ENCODE assay signal across 12 cellular contexts in the genomic region with DNA sequence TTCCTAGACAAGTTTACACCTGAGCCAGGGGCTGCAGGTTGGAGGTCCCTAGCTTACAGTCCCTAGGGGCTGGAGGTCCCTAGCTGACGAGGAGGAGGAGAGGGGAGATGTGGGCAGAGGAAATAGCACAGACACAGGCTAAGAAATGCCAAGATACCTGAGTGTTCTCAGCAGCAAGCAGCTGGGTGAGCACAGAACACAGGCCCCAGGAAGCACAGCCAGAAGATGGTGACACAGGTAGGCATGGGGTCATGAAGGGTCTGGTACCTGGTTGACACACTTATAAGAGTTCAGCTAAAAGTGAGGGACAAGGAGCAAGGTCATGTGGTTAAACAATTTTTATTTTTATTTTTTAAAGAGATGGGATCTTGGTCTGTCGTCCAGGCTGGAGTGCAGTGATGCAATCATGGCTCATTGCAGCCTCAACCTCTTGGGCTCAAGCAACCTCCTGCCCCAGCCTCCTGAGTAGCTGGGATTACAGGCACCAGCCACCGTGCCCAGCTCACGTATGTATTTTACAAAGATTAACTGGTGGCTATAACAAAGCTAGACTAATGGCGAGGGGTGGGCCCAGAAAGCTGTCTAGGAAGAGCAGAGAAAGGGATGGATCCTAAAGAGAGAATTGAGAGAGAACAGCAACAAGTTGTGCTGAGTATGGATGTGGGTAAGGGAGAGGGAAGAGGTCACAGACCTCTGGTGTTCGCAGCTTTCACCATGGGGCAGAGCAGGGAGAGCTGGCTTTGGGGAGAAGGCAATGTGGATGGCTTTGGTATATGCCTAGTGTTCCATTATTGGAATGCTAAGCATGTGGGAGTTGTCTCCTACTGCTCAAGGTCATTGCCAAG.
DNase-seq lines count a peak whose midpoint lies in the region; ATAC-seq and TF ChIP-seq lines count a peak whose summit lies in the region.
"Had no signal": no experiment of that assay in that cellular context is flagged by ENCODE, and none has a peak within 500 bp of the region (broad histone marks: within the 10 kb centered on the region; RNA-seq: fewer than 3 reads in every experiment).

No MANE protein-coding gene starts in this region.

- ATAC-seq in naive B cell (ENCODE audit: low read depth in 2 of 2): no peak
- no peak for ATAC-seq in GM19455 (IDR thresholded peaks at IDR 0.05; ENCODE audit: unreplicated experiment)
- no peak for ATAC-seq in left lobe of liver

- H3K4me1 Mint-ChIP-seq in activated naive CD8-positive, alpha-beta T cell (ENCODE audit: low read depth): peaks cover 47% of the 10 kb centered on the region
- H3K4me1 Mint-ChIP-seq in naive B cell: peaks cover 6 to 20% (median 14%) of the 10 kb centered on the region in 3 donors

- no peaks in the 10 kb centered on the region for H3K9me3 Mint-ChIP-seq in activated naive CD8-positive, alpha-beta T cell (ENCODE audit: low read depth)
- H3K9me3 Mint-ChIP-seq in naive B cell: no peaks in the 10 kb centered on the region

- H3K27me3 Mint-ChIP-seq in activated naive CD8-positive, alpha-beta T cell: no peaks in the 10 kb centered on the region
- H3K27me3 Mint-ChIP-seq in naive B cell: no peaks in the 10 kb centered on the region
- H3K27me3 Mint-ChIP-seq: progenitor cell of endocrine pancreas had no signal

- in situ Hi-C loops in GM13976 (cut with MboI; ENCODE audit: low sequenced_read_pairs, unreplicated experiment): no loop called here

- peak overlapping the region; percentile 4 for H3K4me3 Mint-ChIP-seq in activated naive CD8-positive, alpha-beta T cell
- H3K4me3 Mint-ChIP-seq in naive B cell: no peak overlapping the region

- H3K36me3 Mint-ChIP-seq in activated naive CD8-positive, alpha-beta T cell: peaks cover 34% of the 10 kb centered on the region
- peaks cover 27 to 28% of the 10 kb centered on the region in 2 donors for H3K36me3 Mint-ChIP-seq in naive B cell

- no peak for TF ChIP-seq CTCF in GM13976 (IDR thresholded peaks at IDR 0.05; ENCODE audit: borderline replicate concordance, control extremely low read depth, extremely low read depth, insufficient read depth, missing control alignments)

- DNase-seq in AG20443 (ENCODE audit: low spot score) (peak; percentile 4), GM13976 (ENCODE audit: low spot score) (peak; percentile 8), naive B cell (no peak), NCI-H526 treated with DMSO at 0.1 percent for 48 hours (lab: John Stamatoyannopoulos, UW) (no peak), left lobe of liver (ENCODE audit: low spot score) (no peak)
- no peak for DNase-seq in stimulated activated CD4-positive, alpha-beta T cell treated with anti-CD3 and anti-CD28 coated beads, Interleukin-4, amount 100 ng/mL, for 24 hours
- DNase-seq: NCI-H1436 treated with DMSO at 0.1 percent for 48 hours; NCI-H748 treated with DMSO at 0.1 percent for 48 hours; stimulated activated CD4-positive, alpha-beta T cell treated with anti-CD3 and anti-CD28 coated beads, Interleukin-2, amount 100 ng/mL, for 48 hours had no signal

- peak overlapping the region; percentile 86 for H3K27ac Mint-ChIP-seq in activated naive CD8-positive, alpha-beta T cell
- H3K27ac Mint-ChIP-seq in naive B cell: peak overlapping the region in 5 of 6 donors; percentile 11 to 77 (median 44)
- H3K27ac Mint-ChIP-seq: progenitor cell of endocrine pancreas had no signal

Comparison
In these comparisons a context has a peak if more than half of its experiments do, and no peak if none do; other contexts are left out.
1. DNase-seq: peak in AG20443 (single experiment) and GM13976 (single experiment); none in naive B cell (single experiment), NCI-H526 treated with DMSO at 0.1 percent for 48 hours (single experiment), left lobe of liver (single experiment) and stimulated activated CD4-positive, alpha-beta T cell treated with anti-CD3 and anti-CD28 coated beads, Interleukin-4, amount 100 ng/mL, for 24 hours (single experiment).